Comparison of ENCODE assay signal across 29 cellular contexts in genomic region chr2:27094353-27094984, GRCh38. TPM values are rescaled to one million over a fixed set of nuclear protein-coding genes. Genes with fewer than 3 reads are reported as not detected.
"Had no signal": no experiment of that assay in that cellular context is flagged by ENCODE, and none has a peak within 500 bp of the region (broad histone marks: within the 10 kb centered on the region; RNA-seq: fewer than 3 reads in every experiment).

No MANE protein-coding gene starts in this region.

- H3K36me3 Mint-ChIP-seq: activated naive CD8-positive, alpha-beta T cell; brain; WTC11 had no signal

- ATAC-seq: activated CD8-positive, alpha-beta T cell treated with anti-CD3 and anti-CD28 coated beads, Interleukin-2, amount 10 ng/mL, durations not matched to agents 7 days and 5 days; WTC11 had no signal

- H3K27ac Mint-ChIP-seq: activated CD8-positive, alpha-beta T cell treated with anti-CD3 and anti-CD28 coated beads, Interleukin-2, amount 10 ng/mL, durations not matched to agents 7 days and 5 days; activated naive CD8-positive, alpha-beta T cell; activated T-helper 1 cell treated with anti-CD3 and anti-CD28 coated beads, Interleukin-12 subunit alpha, Interleukin-12 subunit beta, Interleukin-2, Interleukin-4 antibody, amounts not matched to agents 30 ng/mL and 10 ng/mL and 1 ng/mL, durations not matched to agents 14 hours and 24 hours and 36 hours; brain; T-helper 1 cell treated with Interleukin-12 subunit alpha and Interleukin-12 subunit beta and Interleukin-4 antibody, amounts not matched to agents 30 μg/mL and 1 μg/mL, for 36 hours; WTC11 had no signal

- H3K27me3 Mint-ChIP-seq: activated naive CD8-positive, alpha-beta T cell; central memory CD8-positive, alpha-beta T cell had no signal

- H3K9me3 ChIP-seq: Peyer's patch had no signal

- H3K27ac ChIP-seq: RWPE1 had no signal

- H3K4me3 Mint-ChIP-seq: activated CD8-positive, alpha-beta T cell treated with anti-CD3 and anti-CD28 coated beads, Interleukin-2, amount 10 ng/mL, durations not matched to agents 7 days and 5 days; activated naive CD8-positive, alpha-beta T cell; activated T-helper 1 cell treated with anti-CD3 and anti-CD28 coated beads, Interleukin-12 subunit alpha, Interleukin-12 subunit beta, Interleukin-2, Interleukin-4 antibody, amounts not matched to agents 30 ng/mL and 10 ng/mL and 1 ng/mL, durations not matched to agents 14 hours and 24 hours and 36 hours; brain; central memory CD8-positive, alpha-beta T cell; T-helper 1 cell treated with Interleukin-12 subunit alpha and Interleukin-12 subunit beta and Interleukin-4 antibody, amounts not matched to agents 30 μg/mL and 1 μg/mL, for 36 hours; WTC11 had no signal

- DNase-seq: activated CD4-positive, alpha-beta T cell treated with anti-CD3 and anti-CD28 coated beads for 48 hours; activated CD4-positive, alpha-beta T cell treated with anti-CD3 and anti-CD28 coated beads, Interleukin-2, amount 50 U/mL, for 4 hours; activated CD4-positive, CD25-positive, alpha-beta regulatory T cell treated with anti-CD3 and anti-CD28 coated beads, Interleukin-2, amount 50 U/mL, for 72 hours; activated CD8-positive, alpha-beta memory T cell treated with anti-CD3 and anti-CD28 coated beads, Interleukin-2, amount 50 U/mL, for 48 hours; activated CD8-positive, alpha-beta T cell treated with anti-CD3 and anti-CD28 coated beads, Interleukin-2, amount 10 ng/mL, durations not matched to agents 7 days and 5 days; activated effector memory CD4-positive, alpha-beta T cell treated with anti-CD3 and anti-CD28 coated beads, Interleukin-2, amount 50 U/mL, for 16 hours; activated naive CD4-positive, alpha-beta T cell treated with Interleukin-2 at 50 U/mL for 16 hours; activated T-cell treated with anti-CD3 and anti-CD28 coated beads, Interleukin-2, amount 50 U/mL, for 1 hour; amygdala; Kasumi-1; KBM-7; NCI-H1092; NCI-H1417 treated with DMSO at 0.1 percent for 48 hours; NCI-H1694; NCI-H2029 treated with DMSO at 0.1 percent for 48 hours; NCI-H345; NCI-H510A; NCI-H526 treated with DMSO at 0.1 percent for 48 hours; SHP77 treated with DMSO at 0.1 percent for 48 hours; T-helper 9 cell had no signal

- H3K27me3 ChIP-seq: Peyer's patch had no signal

- H3K9me3 Mint-ChIP-seq: activated T-helper 1 cell treated with anti-CD3 and anti-CD28 coated beads, Interleukin-12 subunit alpha, Interleukin-12 subunit beta, Interleukin-2, Interleukin-4 antibody, amounts not matched to agents 30 ng/mL and 10 ng/mL and 1 ng/mL, durations not matched to agents 14 hours and 24 hours and 36 hours; brain; central memory CD8-positive, alpha-beta T cell; T-helper 1 cell treated with Interleukin-12 subunit alpha and Interleukin-12 subunit beta and Interleukin-4 antibody, amounts not matched to agents 30 μg/mL and 1 μg/mL, for 36 hours; WTC11 had no signal

RNA-seq across cellular contexts. Expression of gene ABHD1, which starts 29.1 kb away (rescaled TPM):
- total RNA-seq: astrocyte had no signal
